11 cellular contexts compared by ENCODE assay signal in genomic region chr14:52919971-52920370, GRCh38. TPM values are rescaled to one million over a fixed set of nuclear protein-coding genes. Genes with fewer than 3 reads are reported as not detected.
DNase-seq lines count a peak whose midpoint lies in the region; ATAC-seq and FAIRE-seq lines count a peak whose summit lies in the region.
"Had no signal": no experiment of that assay in that cellular context is flagged by ENCODE, and none has a peak within 500 bp of the region (broad histone marks: within the 10 kb centered on the region; RNA-seq: fewer than 3 reads in every experiment).

No MANE protein-coding gene starts in this region.

- no peaks in the 10 kb centered on the region for H3K9me3 Mint-ChIP-seq in activated T-helper 17 cell treated with anti-CD3 and anti-CD28 coated beads, Interleukin-2, amount 50 U/mL, for 72 hours
- H3K9me3 Mint-ChIP-seq: neural crest cell had no signal

- peak overlapping the region; percentile 51 for H3K27ac Mint-ChIP-seq in activated T-helper 17 cell treated with anti-CD3 and anti-CD28 coated beads, Interleukin-2, amount 50 U/mL, for 72 hours

- H3K4me3 Mint-ChIP-seq in activated T-helper 17 cell treated with anti-CD3 and anti-CD28 coated beads, Interleukin-2, amount 50 U/mL, for 72 hours, result peak overlapping the region; percentile 65
- H3K4me3 Mint-ChIP-seq: neural crest cell had no signal

- H3K27me3 Mint-ChIP-seq in activated T-helper 17 cell treated with anti-CD3 and anti-CD28 coated beads, Interleukin-2, amount 50 U/mL, for 72 hours, result no peaks in the 10 kb centered on the region

- H3K36me3 ChIP-seq in subcutaneous abdominal adipose tissue (ENCODE audit: control insufficient read depth in 5 of 5, insufficient read depth in 5 of 5, low read length in 5 of 5), result peaks cover 0 to 7% (median 5%) of the 10 kb centered on the region in 5 donors

- FAIRE-seq in frontal cortex (lab: Jason Lieb, UNC), result no peak
- FAIRE-seq: islet of Langerhans had no signal

- no peaks in the 10 kb centered on the region for H3K36me3 Mint-ChIP-seq in activated T-helper 17 cell treated with anti-CD3 and anti-CD28 coated beads, Interleukin-2, amount 50 U/mL, for 72 hours (ENCODE audit: low read depth)

- H3K4me1 ChIP-seq in subcutaneous abdominal adipose tissue (ENCODE audit: control insufficient read depth in 5 of 5, insufficient read depth in 5 of 5, low read length in 5 of 5), result peaks cover 11 to 83% (median 68%) of the 10 kb centered on the region in 5 donors

- no peaks in the 10 kb centered on the region for H3K9me3 ChIP-seq in subcutaneous abdominal adipose tissue (ENCODE audit: control insufficient read depth in 5 of 5, low read length in 5 of 5)

- no peak overlapping the region for H3K9ac ChIP-seq in subcutaneous abdominal adipose tissue (ENCODE audit: low read length in 5 of 5)

- H3K27ac ChIP-seq in subcutaneous abdominal adipose tissue (ENCODE audit: low read depth, low read length), result peak overlapping the region; percentile 93

- H3K27me3 ChIP-seq in subcutaneous abdominal adipose tissue (ENCODE audit: control insufficient read depth in 5 of 5, insufficient read depth in 4 of 5, low read length in 5 of 5), result no peaks in the 10 kb centered on the region

- ATAC-seq in activated T-helper 17 cell treated with anti-CD3 and anti-CD28 coated beads, Interleukin-2, amount 50 U/mL, for 72 hours (replicated peaks), result no peak
- peak; percentile 84 for ATAC-seq in left colon
- no peak for ATAC-seq in HG02884 (IDR thresholded peaks at IDR 0.05; ENCODE audit: unreplicated experiment)
- ATAC-seq: Panc1 had no signal

- intact Hi-C loops in left colon (cut with DNase I, micrococcal nuclease), result no loop called here

- peaks cover 22% of the 10 kb centered on the region for H3K4me1 Mint-ChIP-seq in activated T-helper 17 cell treated with anti-CD3 and anti-CD28 coated beads, Interleukin-2, amount 50 U/mL, for 72 hours

- DNase-seq in EH (ENCODE audit: low read depth) (peak; percentile 82), left colon (no peak), ecto neural progenitor cell (ENCODE audit: low spot score) (no peak), frontal cortex (ENCODE audit: low spot score in 2 of 2) (no peak)
- DNase-seq: DMS79 had no signal

- H3K4me3 ChIP-seq in subcutaneous abdominal adipose tissue (ENCODE audit: low read depth in 1 of 5, low read length in 5 of 5), result no peak overlapping the region

RNA-seq across cellular contexts. Expression of gene FERMT2, which starts 30.9 kb away (rescaled TPM):
- 1 to 10 TPM; 1.3 to 5.0 TPM for total RNA-seq in activated T-helper 17 cell treated with anti-CD3 and anti-CD28 coated beads, Interleukin-2, amount 50 U/mL, for 72 hours
- total RNA-seq in left colon (10 to 100 TPM in 1 of 2 donors, 1 to 10 TPM in 1; 6.7 to 32.4 TPM), frontal cortex (75.8 TPM)
